18 cellular contexts compared by ENCODE assay signal in the genomic region with DNA sequence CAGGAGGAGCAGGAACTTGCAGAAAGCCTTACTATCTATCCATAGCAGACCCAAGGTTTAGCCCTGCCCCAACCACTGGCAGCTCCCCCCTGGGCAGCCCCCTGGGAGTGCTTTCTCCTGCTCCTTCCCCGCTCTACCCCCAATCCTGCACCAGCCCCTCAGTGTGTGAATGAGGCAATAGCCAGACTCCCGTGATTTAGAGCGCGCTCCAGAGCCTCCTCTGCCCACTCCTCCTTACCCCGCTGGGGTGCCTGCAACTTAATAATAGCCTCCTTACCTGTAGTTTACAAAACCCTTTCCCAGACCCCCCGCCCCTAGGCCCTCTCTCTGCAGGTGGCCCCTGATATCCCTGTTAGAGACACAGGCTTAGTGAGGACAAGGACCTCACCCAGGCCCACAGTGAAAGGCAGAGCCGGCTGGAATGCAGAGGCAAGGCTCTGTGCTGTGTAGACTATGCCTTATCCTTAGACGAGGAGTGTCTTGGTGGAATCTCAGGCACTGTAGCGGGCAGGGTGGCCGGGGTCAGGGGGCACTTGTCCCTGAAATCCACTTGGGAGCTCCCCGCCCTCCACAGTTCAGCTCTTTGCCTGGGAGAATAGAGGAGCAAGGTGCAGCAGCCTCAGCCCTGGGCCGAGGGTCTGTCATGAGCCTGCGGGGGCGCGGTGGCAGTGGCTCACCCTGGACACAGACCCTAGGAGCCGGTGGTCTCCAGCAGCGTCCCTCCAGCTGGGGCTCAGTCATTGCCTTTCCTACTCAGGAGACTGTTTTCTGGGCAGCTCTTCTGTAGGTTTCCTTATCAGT. TPM values are rescaled to one million over a fixed set of nuclear protein-coding genes. Genes with fewer than 3 reads are reported as not detected.
A peak's percentile ranks its signal among the peaks of the same experiment; 100 is the strongest.
DNase-seq lines count a peak whose midpoint lies in the region; ATAC-seq and TF ChIP-seq lines count a peak whose summit lies in the region.
"Had no signal": no experiment of that assay in that cellular context is flagged by ENCODE, and none has a peak within 500 bp of the region (broad histone marks: within the 10 kb centered on the region; RNA-seq: fewer than 3 reads in every experiment).

No MANE protein-coding gene starts in this region.

- intact Hi-C loops in activated CD4-positive, alpha-beta T cell treated with anti-CD3 and anti-CD28 coated beads, Interleukin-2, amount 10 ng/mL, durations not matched to agents 24 days and 14 days (cut with micrococcal nuclease) = no loop called here
- intact Hi-C loops in spleen (cut with DNase I; ENCODE audit: low total_unique reads) = no loop called here

- TF ChIP-seq POLR2A in NB4 (IDR thresholded peaks at IDR 0.05; ENCODE audit: extremely low read depth, insufficient read length) (no peak), spleen (IDR thresholded peaks at IDR 0.05) (no peak)

- peaks cover 0 to 37% (median 1%) of the 10 kb centered on the region in 6 donors for H3K36me3 ChIP-seq in spleen
- H3K36me3 ChIP-seq: brain microvascular endothelial cell, sigmoid colon had no signal

- H3K36me3 Mint-ChIP-seq in activated CD4-positive, alpha-beta T cell treated with anti-CD3 and anti-CD28 coated beads, Interleukin-2, amount 10 ng/mL, durations not matched to agents 24 days and 14 days (ENCODE audit: low read depth) = peaks cover 25% of the 10 kb centered on the region
- H3K36me3 Mint-ChIP-seq in chondrocyte (ENCODE audit: low read depth) = peaks cover 1% of the 10 kb centered on the region

- no peak overlapping the region for H3K27ac Mint-ChIP-seq in activated CD4-positive, alpha-beta T cell treated with anti-CD3 and anti-CD28 coated beads, Interleukin-2, amount 10 ng/mL, durations not matched to agents 24 days and 14 days
- H3K27ac Mint-ChIP-seq in chondrocyte (ENCODE audit: unreplicated experiment) = no peak overlapping the region
- H3K27ac Mint-ChIP-seq: HFFc6 had no signal

- no peak for ATAC-seq in GM18498 (IDR thresholded peaks at IDR 0.05; ENCODE audit: unreplicated experiment)
- ATAC-seq: Right ventricle myocardium inferior had no signal

- H3K4me1 Mint-ChIP-seq in activated CD4-positive, alpha-beta T cell treated with anti-CD3 and anti-CD28 coated beads, Interleukin-2, amount 10 ng/mL, durations not matched to agents 24 days and 14 days = peaks cover 56% of the 10 kb centered on the region
- peaks cover 3% of the 10 kb centered on the region for H3K4me1 Mint-ChIP-seq in chondrocyte (ENCODE audit: low read depth)

- 81 to 89% (median 83%) methylated on average over 12 to 17 of the region's 17 CpGs for WGBS in spleen, 5 donors

- peaks cover 10% of the 10 kb centered on the region for H3K27me3 Mint-ChIP-seq in activated CD4-positive, alpha-beta T cell treated with anti-CD3 and anti-CD28 coated beads, Interleukin-2, amount 10 ng/mL, durations not matched to agents 24 days and 14 days
- H3K27me3 Mint-ChIP-seq in chondrocyte (ENCODE audit: low read depth) = peaks cover 11% of the 10 kb centered on the region

- TF ChIP-seq CTCF in NB4 (IDR thresholded peaks at IDR 0.05; ENCODE audit: low read depth, low read length) (peak; percentile 29), spleen (IDR thresholded peaks at IDR 0.05 in 8 of 11, conservative IDR thresholded peaks at IDR 0.05 in 3 of 11) (no peak), chondrocyte (IDR thresholded peaks at IDR 0.05) (no peak)

- peaks cover 41 to 99% (median 89%) of the 10 kb centered on the region in 6 donors for H3K4me1 ChIP-seq in spleen

- no peak for DNase-seq in activated CD4-positive, alpha-beta T cell treated with anti-CD3 and anti-CD28 coated beads, Interleukin-2, amount 10 ng/mL, durations not matched to agents 24 days and 14 days
- no peak for DNase-seq in activated CD4-positive, alpha-beta T cell treated with anti-CD3 and anti-CD28 coated beads for 48 hours
- no peak for DNase-seq in NB4 (ENCODE audit: low read depth)
- DNase-seq in caudate nucleus (lab: John Stamatoyannopoulos, UW) = peak in 2 of 61 donors; percentile 27 to 30
- DNase-seq in spleen = peak; percentile 79
- DNase-seq in chondrocyte (ENCODE audit: low spot score) = no peak
- DNase-seq in NCI-H226 = no peak
- DNase-seq: activated effector memory CD4-positive, alpha-beta T cell treated with anti-CD3 and anti-CD28 coated beads, Interleukin-2, amount 50 U/mL, for 16 hours; brain microvascular endothelial cell; HFFc6; KG1; NK-92 treated with Interleukin-12 subunit alpha and Interleukin-12 subunit beta, amount 100 ng/mL, for 24 hours; sigmoid colon; trophoblast cell had no signal

- no peaks in the 10 kb centered on the region for H3K9me3 ChIP-seq in spleen
- H3K9me3 ChIP-seq: sigmoid colon had no signal

- H3K4me3 ChIP-seq in NB4 (ENCODE audit: low read depth, low read length) (no peak overlapping the region), spleen (peak overlapping the region in 1 of 8 donors; percentile 7)
- H3K4me3 ChIP-seq: sigmoid colon had no signal

- H3K4me3 Mint-ChIP-seq in activated CD4-positive, alpha-beta T cell treated with anti-CD3 and anti-CD28 coated beads, Interleukin-2, amount 10 ng/mL, durations not matched to agents 24 days and 14 days = peak overlapping the region; percentile 58
- H3K4me3 Mint-ChIP-seq in chondrocyte (ENCODE audit: unreplicated experiment) = no peak overlapping the region
- H3K4me3 Mint-ChIP-seq: HFFc6 had no signal

- H3K9me3 Mint-ChIP-seq in activated CD4-positive, alpha-beta T cell treated with anti-CD3 and anti-CD28 coated beads, Interleukin-2, amount 10 ng/mL, durations not matched to agents 24 days and 14 days = no peaks in the 10 kb centered on the region
- H3K9me3 Mint-ChIP-seq in chondrocyte (ENCODE audit: low read depth) = no peaks in the 10 kb centered on the region
- H3K9me3 Mint-ChIP-seq: HFFc6 had no signal

- H3K27me3 ChIP-seq in spleen (replicated peaks in 1 of 7) = peaks cover 0 to 60% (median 11%) of the 10 kb centered on the region in 7 donors

- H3K27ac ChIP-seq in caudate nucleus (ENCODE audit: low read depth, low read length) (peak overlapping the region; percentile 99), spleen (peak overlapping the region in 4 of 8 donors; percentile 96 to 99 (median 98))
- H3K27ac ChIP-seq: brain microvascular endothelial cell, sigmoid colon had no signal

RNA-seq across cellular contexts. Expression of a gene that starts 4.3 kb away (rescaled TPM):
- 0.77 and 0.83 TPM in 2 replicates for total RNA-seq in activated CD4-positive, alpha-beta T cell treated with anti-CD3 and anti-CD28 coated beads, Interleukin-2, amount 10 ng/mL, durations not matched to agents 24 days and 14 days
- total RNA-seq in spleen (1 to 10 TPM; 1.9 to 4.4 (median 2.1) TPM), chondrocyte (0.36 to 1.8 TPM (median 1.8 TPM) in 3 replicates)
- polyA plus RNA-seq in spleen = 1 to 10 TPM; 1.0 to 2.0 (median 1.8) TPM
- total RNA-seq: G401 had no signal
- polyA plus RNA-seq: keratinocyte had no signal

RNA-seq across cellular contexts. Expression of a gene that starts 7.3 kb away (rescaled TPM):
- total RNA-seq in activated CD4-positive, alpha-beta T cell treated with anti-CD3 and anti-CD28 coated beads, Interleukin-2, amount 10 ng/mL, durations not matched to agents 24 days and 14 days = 115 and 119 TPM in 2 replicates
- total RNA-seq in spleen (100 to 1,000 TPM in 4 of 7 donors, 10 to 100 TPM in 3; 66.3 to 132 (median 101) TPM), chondrocyte (not detected in 3 replicates)
- 100 to 1,000 TPM; 174 to 270 (median 196) TPM for polyA plus RNA-seq in spleen
- total RNA-seq: HFFc6 had no signal
- polyA plus RNA-seq: keratinocyte had no signal

RNA-seq across cellular contexts. Expression of a gene that starts 9.5 kb away (rescaled TPM):
- total RNA-seq in activated CD4-positive, alpha-beta T cell treated with anti-CD3 and anti-CD28 coated beads, Interleukin-2, amount 10 ng/mL, durations not matched to agents 24 days and 14 days = 251 and 252 TPM in 2 replicates
- 100 to 1,000 TPM; 147 to 192 (median 157) TPM for total RNA-seq in spleen
- polyA plus RNA-seq in spleen = 100 to 1,000 TPM; 152 to 207 (median 170) TPM
- total RNA-seq in chondrocyte = 95.2 to 113 TPM (median 109 TPM) in 3 replicates

RNA-seq across cellular contexts. Expression of a gene that starts 17.1 kb away (rescaled TPM):
- total RNA-seq in activated CD4-positive, alpha-beta T cell treated with anti-CD3 and anti-CD28 coated beads, Interleukin-2, amount 10 ng/mL, durations not matched to agents 24 days and 14 days = 79.3 and 83.1 TPM in 2 replicates
- total RNA-seq in spleen = 10 to 100 TPM; 51.5 to 65.4 (median 55.4) TPM
- 10 to 100 TPM; 39.5 to 95.0 (median 53.8) TPM for polyA plus RNA-seq in spleen
- total RNA-seq in chondrocyte = 40.3 to 44.2 TPM (median 42.3 TPM) in 3 replicates

RNA-seq across cellular contexts. Expression of a gene that starts 19.4 kb away (rescaled TPM):
- total RNA-seq in activated CD4-positive, alpha-beta T cell treated with anti-CD3 and anti-CD28 coated beads, Interleukin-2, amount 10 ng/mL, durations not matched to agents 24 days and 14 days = 31.6 and 34.3 TPM in 2 replicates
- total RNA-seq in spleen (10 to 100 TPM; 21.6 to 37.5 (median 29.7) TPM), chondrocyte (11.1 to 14.6 TPM (median 11.6 TPM) in 3 replicates)
- polyA plus RNA-seq in spleen = 10 to 100 TPM; 18.2 to 44.8 (median 37.1) TPM

Comparison
In these comparisons a context has a peak if more than half of its experiments do, and no peak if none do; other contexts are left out.
1. RNA of a gene that starts 7.3 kb away (total RNA-seq): 115 to 119 TPM in activated CD4-positive, alpha-beta T cell treated with anti-CD3 and anti-CD28 coated beads, Interleukin-2, amount 10 ng/mL, durations not matched to agents 24 days and 14 days and 66.3 to 132 TPM in spleen; not detected in chondrocyte; every median in the first group is over 10 times any median in the second.